Comparison of ENCODE assay signal across 9 cellular contexts in the genomic region with DNA sequence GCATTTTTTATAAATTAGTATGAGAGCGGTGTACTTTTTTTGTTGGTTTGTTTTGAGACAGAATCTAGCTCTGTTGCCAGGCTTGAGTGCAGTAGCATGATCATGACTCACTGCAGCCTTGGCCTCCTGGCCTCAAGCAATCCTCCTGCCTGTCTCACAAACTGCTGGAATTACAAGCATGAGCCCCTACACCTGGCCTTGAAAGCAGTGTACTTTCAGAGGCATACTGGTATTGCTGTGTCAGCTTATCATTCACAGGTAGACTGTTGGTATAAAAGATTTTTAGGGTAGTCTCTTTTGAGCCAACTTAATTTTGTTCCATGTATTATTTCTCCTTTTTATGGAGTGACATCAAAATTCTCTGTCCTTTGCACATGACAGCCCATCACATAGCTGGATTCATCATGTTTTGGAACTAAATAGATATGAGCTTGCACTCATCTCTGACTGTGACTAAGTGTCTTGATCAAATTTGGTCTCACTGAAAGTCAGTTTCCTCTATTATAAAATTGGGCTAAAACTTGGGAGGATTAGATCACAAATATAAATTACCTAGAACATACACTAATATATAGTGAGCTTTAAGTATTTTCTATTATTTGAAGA. TPM values are rescaled to one million over a fixed set of nuclear protein-coding genes. Genes with fewer than 3 reads are reported as not detected.
DNase-seq lines count a peak whose midpoint lies in the region; ATAC-seq, FAIRE-seq and TF ChIP-seq lines count a peak whose summit lies in the region.
"Had no signal": no experiment of that assay in that cellular context is flagged by ENCODE, and none has a peak within 500 bp of the region (broad histone marks: within the 10 kb centered on the region; RNA-seq: fewer than 3 reads in every experiment).

No MANE protein-coding gene starts in this region.

- H2AFZ ChIP-seq in GM12878 (ENCODE audit: control insufficient read depth, low read depth, low read length) = no peak overlapping the region

- TF ChIP-seq CTCF in GM12878 (IDR thresholded peaks at IDR 0.05 in 2 of 3, conservative IDR thresholded peaks at IDR 0.05 in 1 of 3; ENCODE audit: control insufficient read depth in 2 of 3, extremely low read depth in 1 of 3, insufficient read depth in 1 of 3, low read depth in 3 of 3, low read length in 3 of 3) = no peak
- no peak for TF ChIP-seq CTCF in testis (IDR thresholded peaks at IDR 0.05)

- TF ChIP-seq POLR2A in GM12878 (IDR thresholded peaks at IDR 0.05; ENCODE audit: low read depth, low read length) (no peak), testis (IDR thresholded peaks at IDR 0.05) (no peak)

- no peaks in the 10 kb centered on the region for H3K79me2 ChIP-seq in GM12878 (ENCODE audit: control insufficient read depth, insufficient read depth, low read length)

- no peaks in the 10 kb centered on the region for H3K27me3 ChIP-seq in GM12878 (replicated peaks in 1 of 2; ENCODE audit: control insufficient read depth in 2 of 2, insufficient read depth in 2 of 2, low read length in 1 of 2)
- H3K27me3 ChIP-seq in testis = no peaks in the 10 kb centered on the region

- no peaks in the 10 kb centered on the region for H3K9me3 ChIP-seq in GM12878 (replicated peaks; ENCODE audit: control insufficient read depth, insufficient read depth, low read length)
- H3K9me3 ChIP-seq in testis = no peaks in the 10 kb centered on the region

- no TSS peak for BruUV-seq in GM12878 (replicated peaks; lab: Mats Ljungman, UMichigan)

- POLR2A ChIA-PET in GM12878 (lab: Charles Lee) = no interaction called here

- H3K27ac ChIP-seq in GM12878 (ENCODE audit: control insufficient read depth, insufficient read depth) (no peak overlapping the region), testis (no peak overlapping the region)

- RAD21 ChIA-PET in GM12878 (lab: Charles Lee; ENCODE audit: unreplicated experiment) = no interaction called here

- TF ChIP-seq RAD21 in GM12878 (IDR thresholded peaks at IDR 0.05; ENCODE audit: insufficient read depth, low read depth, low read length) = no peak

- SMC1A ChIA-PET in GM12878 (lab: Charles Lee; ENCODE audit: uncharacterized antibody, unreplicated experiment) = no interaction called here

- CTCF ChIA-PET in GM12878 (lab: Yijun Ruan, JAX) = no interaction called here

- no peaks in the 10 kb centered on the region for H4K20me1 ChIP-seq in GM12878 (ENCODE audit: control insufficient read depth, insufficient read depth)

- H3K4me3 ChIP-seq in GM12878 (no peak overlapping the region), testis (no peak overlapping the region)

- WGBS in GM12878 (ENCODE audit: insufficient coverage, insufficient replicate concordance, low lambda C conversion rate, missing lambda C conversion rate) = 96% methylated on average over 1 of the region's 1 CpG
- 50 to 54% methylated on average over 1 of the region's 1 CpG for WGBS in testis, 2 donors

- ATAC-seq in GM12878 = no peak

- DNase-seq in HK-2 (ENCODE audit: unreplicated experiment) (peak; percentile 59), GM12878 (ENCODE audit: low read depth, low spot score) (no peak), testis (peak; percentile 37), 8988T (no peak), frontal cortex (ENCODE audit: low spot score in 2 of 2) (no peak), NCI-H2107 treated with DMSO at 0.1 percent for 48 hours (lab: John Stamatoyannopoulos, UW; ENCODE audit: unreplicated experiment) (no peak), epidermal melanocyte (ENCODE audit: insufficient read length, low spot score) (no peak)
- DNase-seq: activated B cell treated with CpG ODN at 0.5 μM for 24 hours had no signal

- no peak overlapping the region for H3K4me2 ChIP-seq in GM12878 (ENCODE audit: control insufficient read depth, insufficient read depth)

- FAIRE-seq in GM12878 (lab: Jason Lieb, UNC) = no peak
- peak; percentile 99 for FAIRE-seq in islet of Langerhans (lab: Jason Lieb, UNC)
- FAIRE-seq in frontal cortex (lab: Jason Lieb, UNC) = no peak

- TF ChIP-seq EP300 in GM12878 (IDR thresholded peaks at IDR 0.05; ENCODE audit: borderline replicate concordance in 1 of 2, control insufficient read depth in 1 of 2, low read depth in 2 of 2, low read length in 2 of 2) = no peak

- no peak overlapping the region for H3K9ac ChIP-seq in GM12878 (ENCODE audit: control insufficient read depth, insufficient read depth, low read length)

- intact Hi-C loops in GM12878 (cut with micrococcal nuclease; ENCODE audit: unreplicated experiment) = no loop called here
- intact Hi-C loops in testis (cut with DNase I; ENCODE audit: low total_unique reads) = no loop called here

- H3K36me3 ChIP-seq in GM12878 (ENCODE audit: control insufficient read depth in 2 of 2, insufficient read depth in 2 of 2, low read length in 1 of 2) (no peaks in the 10 kb centered on the region), testis (ENCODE audit: low read depth, missing control alignments) (no peaks in the 10 kb centered on the region)

- in situ Hi-C loops in GM12878 (cut with MboI) = no loop called here

- H3K4me1 ChIP-seq in GM12878 (ENCODE audit: control insufficient read depth, insufficient read depth, low read length) (no peaks in the 10 kb centered on the region), testis (no peaks in the 10 kb centered on the region)

TF ChIP-seq in GM12878, 131 proteins besides CTCF, POLR2A, EP300 and RAD21:
- TF ChIP-seq SMAD5 (IDR thresholded peaks at IDR 0.05; ENCODE audit: low read depth) (no peak), SP1 (IDR thresholded peaks at IDR 0.05; ENCODE audit: low read depth, low read length) (no peak), ASH2L (IDR thresholded peaks at IDR 0.05; ENCODE audit: borderline replicate concordance, low read depth) (no peak), EED (IDR thresholded peaks at IDR 0.05; ENCODE audit: low read depth) (peak; percentile 51), IKZF2 (IDR thresholded peaks at IDR 0.05) (no peak), IRF4 (IDR thresholded peaks at IDR 0.05; ENCODE audit: low read depth, low read length) (no peak)

RNA-seq across cellular contexts. Expression of gene GNAT3, which starts 12.4 kb away (rescaled TPM):
- not detected in 2 replicates for total RNA-seq in GM12878 (2013; cell fraction: nucleolus; rRNA removed)
- total RNA-seq in GM12878 (2014; rRNA removed) = 5.6 and 6.5 TPM in 2 replicates
- total RNA-seq in GM12878 (2014; rRNA removed; fragmentation: Illumina TruSeq; extraction: Trizol) = 8.3 and 8.4 TPM in 2 replicates
- total RNA-seq in GM12878 (2021) = 4.3 and 5.8 TPM in 2 replicates
- not detected for polyA plus RNA-seq in GM12878 (2011; ENCODE audit: low read depth)
- not detected in 2 replicates for polyA plus RNA-seq in GM12878 (2011; rRNA removed)
- not detected in 2 replicates for polyA plus RNA-seq in GM12878 (2011; cell fraction: cytosol; rRNA removed)
- not detected in 2 replicates for polyA plus RNA-seq in GM12878 (2011; cell fraction: nucleus; rRNA removed)
- not detected in 2 replicates for polyA plus RNA-seq in GM12878 (2012)
- 3.7 and 5.8 TPM in 2 replicates for polyA plus RNA-seq in GM12878 (2014; fragmentation: Illumina TruSeq; extraction: Trizol)
- polyA plus RNA-seq in GM12878 (2014; fragmentation: Nextera tagmentation; extraction: Ambion mirVana) = 1 to 10 TPM; 5.5 to 6.3 TPM
- polyA plus RNA-seq in GM12878 (2014; rRNA removed) = 1.7 and 3.1 TPM in 2 replicates
- polyA plus RNA-seq in GM12878 (2016; fragmentation: Nextera tagmentation; extraction: Ambion mirVana) = 1 to 10 TPM; 6.7 to 7.0 TPM
- not detected in 2 replicates for polyA minus RNA-seq in GM12878 (2011; rRNA and poly(A)+ RNA removed)
- not detected in 2 replicates for polyA minus RNA-seq in GM12878 (2011; cell fraction: cytosol; rRNA and poly(A)+ RNA removed)
- polyA minus RNA-seq in GM12878 (2011; cell fraction: nucleus; rRNA and poly(A)+ RNA removed) = not detected in 2 replicates
- not detected for total RNA-seq in testis
- polyA plus RNA-seq in testis (ENCODE audit: insufficient read depth, low read depth, low replicate concordance) = 0.38 TPM
- not detected for total RNA-seq in frontal cortex
- total RNA-seq: activated B cell treated with CpG ODN at 0.5 μM for 24 hours had no signal

Comparison
In these comparisons a context has a peak if more than half of its experiments do, and no peak if none do; other contexts are left out.
1. DNase-seq: peak in HK-2 (single experiment) and testis (single experiment); none in GM12878 (single experiment), 8988T (single experiment), frontal cortex (0 of 2), NCI-H2107 treated with DMSO at 0.1 percent for 48 hours (single experiment) and epidermal melanocyte (single experiment).